ENCODE assay signal across 5 cellular contexts in genomic region chr1:222028694-222029093, GRCh38.
"Had no signal": no experiment of that assay in that cellular context is flagged by ENCODE, and none has a peak within 500 bp of the region (broad histone marks: within the 10 kb centered on the region; RNA-seq: fewer than 3 reads in every experiment).

No MANE protein-coding gene starts in this region.

- H3K4me1 Mint-ChIP-seq: IgD-negative memory B cell had no signal

- H3K36me3 Mint-ChIP-seq: IgD-negative memory B cell had no signal

- DNase-seq: H9, HCEC 1CT, KBM-7 had no signal

- H3K4me3 Mint-ChIP-seq: GM23338, H9, IgD-negative memory B cell had no signal

- H3K27ac Mint-ChIP-seq: GM23338, H9, IgD-negative memory B cell had no signal

- H3K27me3 Mint-ChIP-seq: IgD-negative memory B cell had no signal

- H3K4me3 ChIP-seq: GM23338 had no signal

- ATAC-seq: GM23338 had no signal

- H3K9me3 Mint-ChIP-seq: GM23338, H9, IgD-negative memory B cell had no signal
